Comparison of ENCODE assay signal across 8 cellular contexts in the genomic region with DNA sequence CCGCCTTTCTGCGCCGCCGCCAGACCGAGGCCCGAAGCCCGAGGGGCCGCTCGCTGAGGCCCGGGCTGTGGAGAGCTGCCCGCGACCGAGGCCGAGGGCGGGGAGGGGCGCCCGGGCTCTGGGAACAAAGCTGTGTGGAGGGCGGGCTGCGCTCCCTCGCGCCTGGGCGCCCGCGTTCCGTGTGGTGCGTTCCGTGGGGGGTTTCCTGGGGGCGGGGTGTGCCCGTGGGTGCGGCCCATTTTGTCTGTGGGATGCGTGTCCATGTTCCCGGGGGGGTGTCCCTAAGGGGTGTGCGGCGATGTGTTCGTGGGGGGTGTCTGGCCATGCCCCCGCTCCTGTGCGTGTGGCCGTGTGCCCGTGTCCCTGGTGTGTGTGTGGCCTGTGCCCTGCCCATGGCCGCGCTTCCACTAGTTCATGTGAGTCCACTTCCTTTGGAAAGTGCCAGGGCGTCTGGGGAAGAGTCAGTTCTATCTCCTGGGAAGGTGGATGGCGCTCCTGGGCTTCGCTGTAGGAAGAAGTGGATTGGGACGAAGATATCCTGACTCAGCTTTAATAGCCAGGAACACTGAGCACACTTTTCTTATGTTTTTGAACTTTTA. TPM values are rescaled to one million over a fixed set of nuclear protein-coding genes. Genes with fewer than 3 reads are reported as not detected.
DNase-seq lines count a peak whose midpoint lies in the region; ATAC-seq and TF ChIP-seq lines count a peak whose summit lies in the region.

No MANE protein-coding gene starts in this region.

- H3K4me1 Mint-ChIP-seq in MCF 10A (ENCODE audit: insufficient read depth, unreplicated experiment), result peaks cover 26% of the 10 kb centered on the region

- H3K4me3 Mint-ChIP-seq in MCF 10A (ENCODE audit: unreplicated experiment), result peak overlapping the region; percentile 94

- TF ChIP-seq CTCF in MCF 10A (IDR thresholded peaks at IDR 0.05; ENCODE audit: unreplicated experiment), result no peak

- POLR2A ChIA-PET in MCF 10A (lab: Yijun Ruan, JAX), result interaction anchor here (0.6 to 3.4 kb wide), 27 partner anchors 11 to 1604 kb away, joined by 3 to 80 read pairs (median 5); a partner anchor contains a TSS

- intact Hi-C loops in MCF 10A (cut with micrococcal nuclease), result loop anchor here (1.0 to 5.0 kb wide), 4 partner anchors 13 to 66 kb away; a partner anchor contains a TSS
- intact Hi-C loops in left colon (cut with DNase I, micrococcal nuclease), result no loop called here

- no peaks in the 10 kb centered on the region for H3K9me3 Mint-ChIP-seq in MCF 10A (ENCODE audit: unreplicated experiment)

- CTCF ChIA-PET in MCF 10A (lab: Yijun Ruan, JAX), result interaction anchor here (0.6 to 2.5 kb wide), 6 partner anchors 11 to 321 kb away, joined by 3 to 15 read pairs (median 8); a partner anchor contains a TSS

- ATAC-seq in HG03457 (IDR thresholded peaks at IDR 0.05; ENCODE audit: unreplicated experiment) (peak; percentile 4), left colon (peak; percentile 56), HG02970 (IDR thresholded peaks at IDR 0.05; ENCODE audit: low FRiP score, unreplicated experiment) (no peak)

- BruUV-seq in MCF 10A (replicated peaks; lab: Mats Ljungman, UMichigan), result TSS peak; percentile 47

- peak overlapping the region; percentile 80 for H3K27ac Mint-ChIP-seq in MCF 10A (ENCODE audit: low read depth, unreplicated experiment)

- peak; percentile 52 for DNase-seq in DMS 273 (lab: John Stamatoyannopoulos, UW; ENCODE audit: unreplicated experiment)
- DNase-seq in DMS 273 treated with DMSO at 0.1 percent for 48 hours (lab: John Stamatoyannopoulos, UW), result no peak
- peak; percentile 43 for DNase-seq in T-helper 9 cell
- DNase-seq in MCF 10A (ENCODE audit: unreplicated experiment), result peak; percentile 65
- peak; percentile 49 to 56 for DNase-seq in left colon
- peak; percentile 54 to 62 for DNase-seq in stimulated activated CD4-positive, alpha-beta T cell treated with anti-CD3 and anti-CD28 coated beads, Interleukin-2, amount 100 ng/mL, for 24 hours

- H3K27me3 Mint-ChIP-seq in MCF 10A (ENCODE audit: insufficient read depth, unreplicated experiment), result no peaks in the 10 kb centered on the region

- H3K36me3 Mint-ChIP-seq in MCF 10A (ENCODE audit: insufficient read depth, unreplicated experiment), result peaks cover 49% of the 10 kb centered on the region

RNA-seq across cellular contexts. Expression of a gene that starts 0.5 kb away (rescaled TPM):
- total RNA-seq in MCF 10A (2022) (111 and 131 TPM in 2 replicates), left colon (10 to 100 TPM; 49.8 to 62.4 TPM)

RNA-seq across cellular contexts. Expression of a gene that starts 27.4 kb away (rescaled TPM):
- 77.4 and 86.6 TPM in 2 replicates for total RNA-seq in MCF 10A (2022)
- total RNA-seq in left colon, result 10 to 100 TPM; 55.2 to 79.0 TPM
